ENCODE assay signal across 2 cellular contexts in the genomic region with DNA sequence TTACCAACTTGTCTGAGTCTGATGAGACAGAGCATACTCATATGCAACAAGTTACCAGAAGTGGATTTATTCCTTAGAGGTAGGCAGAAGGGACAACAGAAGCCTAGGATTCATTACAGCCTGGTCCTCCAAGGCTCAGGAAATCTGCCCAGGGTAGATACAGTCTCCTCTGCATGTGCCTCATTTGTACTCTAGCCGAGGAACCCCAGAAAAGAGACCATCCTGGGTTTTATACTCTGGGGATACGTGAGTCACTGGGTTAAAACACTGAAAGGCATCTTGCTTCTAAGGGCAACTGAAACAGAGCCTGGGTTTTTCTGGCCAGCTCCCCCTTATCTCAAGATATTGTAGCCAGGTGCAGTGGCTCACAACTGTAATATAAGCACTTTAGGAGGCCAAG.
TF ChIP-seq lines count a peak whose summit lies in the region.

No MANE protein-coding gene starts in this region.

TF ChIP-seq in HEK293, 187 proteins besides CTCF, POLR2A, EP300 and RAD21:
- TF ChIP-seq SCRT2 (tag by site-specific recombination; IDR thresholded peaks at IDR 0.05) = peak; percentile 46; the same call in 1 of the 2 replicates
- no peak for TF ChIP-seq ZNF561 (tag by site-specific recombination; IDR thresholded peaks at IDR 0.05; ENCODE audit: borderline replicate concordance)

TF ChIP-seq in K562, 482 proteins besides CTCF, POLR2A, EP300 and RAD21:
- TF ChIP-seq, protein P1, sequence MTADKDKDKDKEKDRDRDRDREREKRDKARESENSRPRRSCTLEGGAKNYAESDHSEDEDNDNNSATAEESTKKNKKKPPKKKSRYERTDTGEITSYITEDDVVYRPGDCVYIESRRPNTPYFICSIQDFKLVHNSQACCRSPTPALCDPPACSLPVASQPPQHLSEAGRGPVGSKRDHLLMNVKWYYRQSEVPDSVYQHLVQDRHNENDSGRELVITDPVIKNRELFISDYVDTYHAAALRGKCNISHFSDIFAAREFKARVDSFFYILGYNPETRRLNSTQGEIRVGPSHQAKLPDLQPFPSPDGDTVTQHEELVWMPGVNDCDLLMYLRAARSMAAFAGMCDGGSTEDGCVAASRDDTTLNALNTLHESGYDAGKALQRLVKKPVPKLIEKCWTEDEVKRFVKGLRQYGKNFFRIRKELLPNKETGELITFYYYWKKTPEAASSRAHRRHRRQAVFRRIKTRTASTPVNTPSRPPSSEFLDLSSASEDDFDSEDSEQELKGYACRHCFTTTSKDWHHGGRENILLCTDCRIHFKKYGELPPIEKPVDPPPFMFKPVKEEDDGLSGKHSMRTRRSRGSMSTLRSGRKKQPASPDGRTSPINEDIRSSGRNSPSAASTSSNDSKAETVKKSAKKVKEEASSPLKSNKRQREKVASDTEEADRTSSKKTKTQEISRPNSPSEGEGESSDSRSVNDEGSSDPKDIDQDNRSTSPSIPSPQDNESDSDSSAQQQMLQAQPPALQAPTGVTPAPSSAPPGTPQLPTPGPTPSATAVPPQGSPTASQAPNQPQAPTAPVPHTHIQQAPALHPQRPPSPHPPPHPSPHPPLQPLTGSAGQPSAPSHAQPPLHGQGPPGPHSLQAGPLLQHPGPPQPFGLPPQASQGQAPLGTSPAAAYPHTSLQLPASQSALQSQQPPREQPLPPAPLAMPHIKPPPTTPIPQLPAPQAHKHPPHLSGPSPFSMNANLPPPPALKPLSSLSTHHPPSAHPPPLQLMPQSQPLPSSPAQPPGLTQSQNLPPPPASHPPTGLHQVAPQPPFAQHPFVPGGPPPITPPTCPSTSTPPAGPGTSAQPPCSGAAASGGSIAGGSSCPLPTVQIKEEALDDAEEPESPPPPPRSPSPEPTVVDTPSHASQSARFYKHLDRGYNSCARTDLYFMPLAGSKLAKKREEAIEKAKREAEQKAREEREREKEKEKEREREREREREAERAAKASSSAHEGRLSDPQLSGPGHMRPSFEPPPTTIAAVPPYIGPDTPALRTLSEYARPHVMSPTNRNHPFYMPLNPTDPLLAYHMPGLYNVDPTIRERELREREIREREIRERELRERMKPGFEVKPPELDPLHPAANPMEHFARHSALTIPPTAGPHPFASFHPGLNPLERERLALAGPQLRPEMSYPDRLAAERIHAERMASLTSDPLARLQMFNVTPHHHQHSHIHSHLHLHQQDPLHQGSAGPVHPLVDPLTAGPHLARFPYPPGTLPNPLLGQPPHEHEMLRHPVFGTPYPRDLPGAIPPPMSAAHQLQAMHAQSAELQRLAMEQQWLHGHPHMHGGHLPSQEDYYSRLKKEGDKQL (CRISPR knock-in tag; IDR thresholded peaks at IDR 0.05; ENCODE audit: borderline replicate concordance) = no peak
- TF ChIP-seq, protein P2, sequence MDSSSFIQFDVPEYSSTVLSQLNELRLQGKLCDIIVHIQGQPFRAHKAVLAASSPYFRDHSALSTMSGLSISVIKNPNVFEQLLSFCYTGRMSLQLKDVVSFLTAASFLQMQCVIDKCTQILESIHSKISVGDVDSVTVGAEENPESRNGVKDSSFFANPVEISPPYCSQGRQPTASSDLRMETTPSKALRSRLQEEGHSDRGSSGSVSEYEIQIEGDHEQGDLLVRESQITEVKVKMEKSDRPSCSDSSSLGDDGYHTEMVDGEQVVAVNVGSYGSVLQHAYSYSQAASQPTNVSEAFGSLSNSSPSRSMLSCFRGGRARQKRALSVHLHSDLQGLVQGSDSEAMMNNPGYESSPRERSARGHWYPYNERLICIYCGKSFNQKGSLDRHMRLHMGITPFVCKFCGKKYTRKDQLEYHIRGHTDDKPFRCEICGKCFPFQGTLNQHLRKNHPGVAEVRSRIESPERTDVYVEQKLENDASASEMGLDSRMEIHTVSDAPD (CRISPR knock-in tag; IDR thresholded peaks at IDR 0.05) = no peak
- TF ChIP-seq ZNF408 (CRISPR knock-in tag; IDR thresholded peaks at IDR 0.05; ENCODE audit: low read depth) (no peak), ZNF224 (CRISPR knock-in tag; IDR thresholded peaks at IDR 0.05) (peak; percentile 97), FOXK2 (conservative IDR thresholded peaks at IDR 0.05 in 1 of 2, IDR thresholded peaks at IDR 0.05 in 1 of 2; ENCODE audit: low read depth in 2 of 2) (no peak)
- TF ChIP-seq, protein P3, sequence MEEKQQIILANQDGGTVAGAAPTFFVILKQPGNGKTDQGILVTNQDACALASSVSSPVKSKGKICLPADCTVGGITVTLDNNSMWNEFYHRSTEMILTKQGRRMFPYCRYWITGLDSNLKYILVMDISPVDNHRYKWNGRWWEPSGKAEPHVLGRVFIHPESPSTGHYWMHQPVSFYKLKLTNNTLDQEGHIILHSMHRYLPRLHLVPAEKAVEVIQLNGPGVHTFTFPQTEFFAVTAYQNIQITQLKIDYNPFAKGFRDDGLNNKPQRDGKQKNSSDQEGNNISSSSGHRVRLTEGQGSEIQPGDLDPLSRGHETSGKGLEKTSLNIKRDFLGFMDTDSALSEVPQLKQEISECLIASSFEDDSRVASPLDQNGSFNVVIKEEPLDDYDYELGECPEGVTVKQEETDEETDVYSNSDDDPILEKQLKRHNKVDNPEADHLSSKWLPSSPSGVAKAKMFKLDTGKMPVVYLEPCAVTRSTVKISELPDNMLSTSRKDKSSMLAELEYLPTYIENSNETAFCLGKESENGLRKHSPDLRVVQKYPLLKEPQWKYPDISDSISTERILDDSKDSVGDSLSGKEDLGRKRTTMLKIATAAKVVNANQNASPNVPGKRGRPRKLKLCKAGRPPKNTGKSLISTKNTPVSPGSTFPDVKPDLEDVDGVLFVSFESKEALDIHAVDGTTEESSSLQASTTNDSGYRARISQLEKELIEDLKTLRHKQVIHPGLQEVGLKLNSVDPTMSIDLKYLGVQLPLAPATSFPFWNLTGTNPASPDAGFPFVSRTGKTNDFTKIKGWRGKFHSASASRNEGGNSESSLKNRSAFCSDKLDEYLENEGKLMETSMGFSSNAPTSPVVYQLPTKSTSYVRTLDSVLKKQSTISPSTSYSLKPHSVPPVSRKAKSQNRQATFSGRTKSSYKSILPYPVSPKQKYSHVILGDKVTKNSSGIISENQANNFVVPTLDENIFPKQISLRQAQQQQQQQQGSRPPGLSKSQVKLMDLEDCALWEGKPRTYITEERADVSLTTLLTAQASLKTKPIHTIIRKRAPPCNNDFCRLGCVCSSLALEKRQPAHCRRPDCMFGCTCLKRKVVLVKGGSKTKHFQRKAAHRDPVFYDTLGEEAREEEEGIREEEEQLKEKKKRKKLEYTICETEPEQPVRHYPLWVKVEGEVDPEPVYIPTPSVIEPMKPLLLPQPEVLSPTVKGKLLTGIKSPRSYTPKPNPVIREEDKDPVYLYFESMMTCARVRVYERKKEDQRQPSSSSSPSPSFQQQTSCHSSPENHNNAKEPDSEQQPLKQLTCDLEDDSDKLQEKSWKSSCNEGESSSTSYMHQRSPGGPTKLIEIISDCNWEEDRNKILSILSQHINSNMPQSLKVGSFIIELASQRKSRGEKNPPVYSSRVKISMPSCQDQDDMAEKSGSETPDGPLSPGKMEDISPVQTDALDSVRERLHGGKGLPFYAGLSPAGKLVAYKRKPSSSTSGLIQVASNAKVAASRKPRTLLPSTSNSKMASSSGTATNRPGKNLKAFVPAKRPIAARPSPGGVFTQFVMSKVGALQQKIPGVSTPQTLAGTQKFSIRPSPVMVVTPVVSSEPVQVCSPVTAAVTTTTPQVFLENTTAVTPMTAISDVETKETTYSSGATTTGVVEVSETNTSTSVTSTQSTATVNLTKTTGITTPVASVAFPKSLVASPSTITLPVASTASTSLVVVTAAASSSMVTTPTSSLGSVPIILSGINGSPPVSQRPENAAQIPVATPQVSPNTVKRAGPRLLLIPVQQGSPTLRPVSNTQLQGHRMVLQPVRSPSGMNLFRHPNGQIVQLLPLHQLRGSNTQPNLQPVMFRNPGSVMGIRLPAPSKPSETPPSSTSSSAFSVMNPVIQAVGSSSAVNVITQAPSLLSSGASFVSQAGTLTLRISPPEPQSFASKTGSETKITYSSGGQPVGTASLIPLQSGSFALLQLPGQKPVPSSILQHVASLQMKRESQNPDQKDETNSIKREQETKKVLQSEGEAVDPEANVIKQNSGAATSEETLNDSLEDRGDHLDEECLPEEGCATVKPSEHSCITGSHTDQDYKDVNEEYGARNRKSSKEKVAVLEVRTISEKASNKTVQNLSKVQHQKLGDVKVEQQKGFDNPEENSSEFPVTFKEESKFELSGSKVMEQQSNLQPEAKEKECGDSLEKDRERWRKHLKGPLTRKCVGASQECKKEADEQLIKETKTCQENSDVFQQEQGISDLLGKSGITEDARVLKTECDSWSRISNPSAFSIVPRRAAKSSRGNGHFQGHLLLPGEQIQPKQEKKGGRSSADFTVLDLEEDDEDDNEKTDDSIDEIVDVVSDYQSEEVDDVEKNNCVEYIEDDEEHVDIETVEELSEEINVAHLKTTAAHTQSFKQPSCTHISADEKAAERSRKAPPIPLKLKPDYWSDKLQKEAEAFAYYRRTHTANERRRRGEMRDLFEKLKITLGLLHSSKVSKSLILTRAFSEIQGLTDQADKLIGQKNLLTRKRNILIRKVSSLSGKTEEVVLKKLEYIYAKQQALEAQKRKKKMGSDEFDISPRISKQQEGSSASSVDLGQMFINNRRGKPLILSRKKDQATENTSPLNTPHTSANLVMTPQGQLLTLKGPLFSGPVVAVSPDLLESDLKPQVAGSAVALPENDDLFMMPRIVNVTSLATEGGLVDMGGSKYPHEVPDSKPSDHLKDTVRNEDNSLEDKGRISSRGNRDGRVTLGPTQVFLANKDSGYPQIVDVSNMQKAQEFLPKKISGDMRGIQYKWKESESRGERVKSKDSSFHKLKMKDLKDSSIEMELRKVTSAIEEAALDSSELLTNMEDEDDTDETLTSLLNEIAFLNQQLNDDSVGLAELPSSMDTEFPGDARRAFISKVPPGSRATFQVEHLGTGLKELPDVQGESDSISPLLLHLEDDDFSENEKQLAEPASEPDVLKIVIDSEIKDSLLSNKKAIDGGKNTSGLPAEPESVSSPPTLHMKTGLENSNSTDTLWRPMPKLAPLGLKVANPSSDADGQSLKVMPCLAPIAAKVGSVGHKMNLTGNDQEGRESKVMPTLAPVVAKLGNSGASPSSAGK (IDR thresholded peaks at IDR 0.05) = no peak
